ENCODE assay signal across 17 cellular contexts in the genomic region with DNA sequence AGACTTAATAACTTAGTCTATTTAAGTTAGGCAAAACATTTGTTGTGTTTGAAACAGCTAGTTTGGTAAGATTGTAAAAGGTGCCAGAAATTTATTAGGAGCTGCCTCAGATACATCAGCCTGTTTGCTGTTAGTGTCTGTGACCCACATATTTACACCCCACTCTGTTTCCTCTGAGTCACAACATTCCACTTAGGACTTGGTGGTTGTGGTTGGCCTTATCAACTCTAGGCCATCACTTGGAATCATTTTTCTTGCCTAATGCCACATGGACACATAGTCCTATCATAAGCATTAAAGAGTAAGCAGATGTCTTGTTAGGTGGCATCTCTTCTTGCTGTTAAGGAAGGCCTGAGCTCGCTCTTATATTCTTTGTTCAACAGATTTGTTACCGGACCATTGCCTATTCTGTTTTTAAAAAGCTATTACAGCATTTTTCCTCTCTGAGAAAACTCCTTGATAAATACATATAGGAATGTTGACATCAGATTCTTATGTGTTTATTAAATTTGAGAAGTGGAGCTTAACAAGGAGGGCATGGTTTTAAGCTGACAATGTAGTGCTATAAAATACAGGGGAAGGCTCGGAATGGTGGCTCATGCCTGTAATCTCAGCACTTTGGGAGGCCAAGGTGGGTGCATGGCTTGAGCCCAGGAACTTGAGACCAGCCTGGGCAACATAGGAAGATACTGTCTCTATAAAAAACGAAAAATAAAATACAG. TPM values are rescaled to one million over a fixed set of nuclear protein-coding genes. Genes with fewer than 3 reads are reported as not detected.
DNase-seq lines count a peak whose midpoint lies in the region; ATAC-seq and TF ChIP-seq lines count a peak whose summit lies in the region.
"Had no signal": no experiment of that assay in that cellular context is flagged by ENCODE, and none has a peak within 500 bp of the region (broad histone marks: within the 10 kb centered on the region; RNA-seq: fewer than 3 reads in every experiment).

No MANE protein-coding gene starts in this region.

- H3K9me3 ChIP-seq in HCT116 (ENCODE audit: control insufficient read depth in 1 of 2, insufficient read depth in 1 of 2, low read depth in 1 of 2, low read length in 2 of 2) (no peaks in the 10 kb centered on the region), gastroesophageal sphincter (no peaks in the 10 kb centered on the region)
- H3K9me3 ChIP-seq: adrenal gland, transverse colon had no signal

- no peaks in the 10 kb centered on the region for H3K9me2 ChIP-seq in HCT116 (ENCODE audit: insufficient read depth)

- peak; percentile 81 for ATAC-seq in HCT116
- no peak for ATAC-seq in gastroesophageal sphincter
- no peak for ATAC-seq in HG02610 (IDR thresholded peaks at IDR 0.05; ENCODE audit: unreplicated experiment)
- no peak for ATAC-seq in GM19023 (IDR thresholded peaks at IDR 0.05; ENCODE audit: unreplicated experiment)
- ATAC-seq in GM18868 (IDR thresholded peaks at IDR 0.05; ENCODE audit: unreplicated experiment): no peak
- ATAC-seq: natural killer cell had no signal

- no peaks in the 10 kb centered on the region for H3K79me2 ChIP-seq in HCT116 (ENCODE audit: insufficient read depth, low read length)

- no peak for TF ChIP-seq RAD21 in HCT116 (IDR thresholded peaks at IDR 0.05; ENCODE audit: low read depth)

- H3K4me1 ChIP-seq in HCT116 (ENCODE audit: control insufficient read depth in 1 of 2, insufficient read depth in 2 of 2, low read length in 2 of 2) (peaks cover 0 to 10% of the 10 kb centered on the region in 2 experiments; a peak in 2 of 4 replicates), gastroesophageal sphincter (no peaks in the 10 kb centered on the region)
- H3K4me1 ChIP-seq: adrenal gland, transverse colon had no signal

- WGBS in gastroesophageal sphincter (ENCODE audit: low coverage in 1 of 2), 2 donors: 78 to 83% methylated on average over 4 of the region's 4 CpGs

- H2AFZ ChIP-seq in HCT116 (ENCODE audit: low read depth, low read length, poor library complexity, severe bottlenecking): no peak overlapping the region

- RAD21 ChIA-PET in HCT116 (lab: Charles Lee; ENCODE audit: low non-redundant PET in 1 of 2, low total read pairs in 2 of 2, uncharacterized antibody in 2 of 2, unreplicated experiment in 2 of 2): no interaction called here

- H3K4me2 ChIP-seq in HCT116 (ENCODE audit: low read length): peak overlapping the region; percentile 33; the same call in 1 of the 2 replicates

- no TSS peak for BruUV-seq in HCT116 (replicated peaks; lab: Mats Ljungman, UMichigan)

- H3K36me3 ChIP-seq in HCT116 (ENCODE audit: control insufficient read depth in 1 of 2, insufficient read depth in 2 of 2, low read length in 2 of 2) (no peaks in the 10 kb centered on the region), gastroesophageal sphincter (no peaks in the 10 kb centered on the region)
- H3K36me3 ChIP-seq: adrenal gland, transverse colon, WERI-Rb-1 had no signal

- TF ChIP-seq EP300 in gastroesophageal sphincter (IDR thresholded peaks at IDR 0.05): no peak

- POLR2A ChIA-PET in HCT116 (lab: Charles Lee): no interaction called here

- H3K27ac ChIP-seq in HCT116 (ENCODE audit: low read depth, low read length): no peak overlapping the region
- no peak overlapping the region for H3K27ac ChIP-seq in gastroesophageal sphincter
- H3K27ac ChIP-seq: adrenal gland, skin epidermis, transverse colon, WERI-Rb-1 had no signal

- TF ChIP-seq CTCF in HCT116 (IDR thresholded peaks at IDR 0.05 in 2 of 3, conservative IDR thresholded peaks at IDR 0.05 in 1 of 3; ENCODE audit: borderline replicate concordance in 1 of 3, insufficient read depth in 1 of 3, low read depth in 2 of 3, low read length in 2 of 3): no peak
- TF ChIP-seq CTCF in gastroesophageal sphincter (IDR thresholded peaks at IDR 0.05): no peak

- CTCF ChIA-PET in HCT116 (lab: Charles Lee): no interaction called here

- DNase-seq in A172 (ENCODE audit: low spot score) (peak; percentile 94), HCT116 (ENCODE audit: low read depth, low spot score) (no peak), amniotic epithelial cell (ENCODE audit: low read depth) (peak; percentile 98), glomerular visceral epithelial cell (ENCODE audit: extremely low spot score) (peak; percentile 75)
- DNase-seq: 8988T, activated T-cell treated with anti-CD3 and anti-CD28 coated beads for 4 hours, DMS79 treated with DMSO at 0.1 percent for 48 hours, natural killer cell, NCI-H526, transverse colon, WERI-Rb-1 had no signal

- no peak overlapping the region for H3K9ac ChIP-seq in HCT116 (ENCODE audit: low read length)

- intact Hi-C loops in HCT116 (cut with micrococcal nuclease): no loop called here

- H3K27me3 ChIP-seq in HCT116 (ENCODE audit: insufficient read depth, low read length): no peaks in the 10 kb centered on the region
- no peaks in the 10 kb centered on the region for H3K27me3 ChIP-seq in gastroesophageal sphincter
- H3K27me3 ChIP-seq: adrenal gland, transverse colon had no signal

- no peak overlapping the region for H3K4me3 ChIP-seq in HCT116 (replicated peaks in 1 of 2; ENCODE audit: low read depth in 1 of 2, low read length in 2 of 2)
- H3K4me3 ChIP-seq in gastroesophageal sphincter: no peak overlapping the region
- H3K4me3 ChIP-seq: adrenal gland, skin epidermis, transverse colon had no signal

- no peaks in the 10 kb centered on the region for H4K20me1 ChIP-seq in HCT116 (ENCODE audit: insufficient read depth)

- TF ChIP-seq POLR2A in HCT116 (IDR thresholded peaks at IDR 0.05; ENCODE audit: borderline replicate concordance, extremely low read depth, insufficient read depth, insufficient read length) (no peak), gastroesophageal sphincter (IDR thresholded peaks at IDR 0.05) (no peak)

TF ChIP-seq in HCT116, 20 proteins besides CTCF, POLR2A, EP300 and RAD21:
- TF ChIP-seq ZBTB33 (IDR thresholded peaks at IDR 0.05; ENCODE audit: extremely low read depth, insufficient replicate concordance, low read length): no peak
- no peak for TF ChIP-seq JUND (IDR thresholded peaks at IDR 0.05)
- TF ChIP-seq EGR1 (IDR thresholded peaks at IDR 0.05; ENCODE audit: low read depth): no peak
- no peak for TF ChIP-seq YY1 (IDR thresholded peaks at IDR 0.05; ENCODE audit: extremely low read depth, insufficient replicate concordance, low read depth, low read length)
- TF ChIP-seq ZFX (IDR thresholded peaks at IDR 0.05): no peak
- TF ChIP-seq POLR2AphosphoS5 (IDR thresholded peaks at IDR 0.05; ENCODE audit: low read depth, low read length): no peak
- TF ChIP-seq ATF3 (IDR thresholded peaks at IDR 0.05): no peak
- no peak for TF ChIP-seq EZH2phosphoT487 (IDR thresholded peaks at IDR 0.05; ENCODE audit: borderline replicate concordance)
- TF ChIP-seq SP1 (IDR thresholded peaks at IDR 0.05; ENCODE audit: low read depth): no peak
- TF ChIP-seq ZNF274 (IDR thresholded peaks at IDR 0.05; ENCODE audit: low read depth, low read length): no peak
- no peak for TF ChIP-seq ELF1 (IDR thresholded peaks at IDR 0.05; ENCODE audit: borderline replicate concordance, low read depth)
- no peak for TF ChIP-seq SIN3A (IDR thresholded peaks at IDR 0.05; ENCODE audit: low read depth)

RNA-seq across cellular contexts. Expression of gene PGRMC2, which starts 51.2 kb away (rescaled TPM):
- total RNA-seq in A172 (2014; rRNA removed; shearing (Covaris generic)): 35.6 and 44.0 TPM in 2 replicates
- total RNA-seq in HCT116 (2021; ENCODE audit: unreplicated experiment) (52.3 TPM), gastroesophageal sphincter (10 to 100 TPM; 47.3 to 79.2 (median 64.7) TPM)
- polyA plus RNA-seq in HCT116 (2012): 13.9 and 14.9 TPM in 2 replicates
